Comparison of ENCODE assay signal across 8 cellular contexts in the genomic region with DNA sequence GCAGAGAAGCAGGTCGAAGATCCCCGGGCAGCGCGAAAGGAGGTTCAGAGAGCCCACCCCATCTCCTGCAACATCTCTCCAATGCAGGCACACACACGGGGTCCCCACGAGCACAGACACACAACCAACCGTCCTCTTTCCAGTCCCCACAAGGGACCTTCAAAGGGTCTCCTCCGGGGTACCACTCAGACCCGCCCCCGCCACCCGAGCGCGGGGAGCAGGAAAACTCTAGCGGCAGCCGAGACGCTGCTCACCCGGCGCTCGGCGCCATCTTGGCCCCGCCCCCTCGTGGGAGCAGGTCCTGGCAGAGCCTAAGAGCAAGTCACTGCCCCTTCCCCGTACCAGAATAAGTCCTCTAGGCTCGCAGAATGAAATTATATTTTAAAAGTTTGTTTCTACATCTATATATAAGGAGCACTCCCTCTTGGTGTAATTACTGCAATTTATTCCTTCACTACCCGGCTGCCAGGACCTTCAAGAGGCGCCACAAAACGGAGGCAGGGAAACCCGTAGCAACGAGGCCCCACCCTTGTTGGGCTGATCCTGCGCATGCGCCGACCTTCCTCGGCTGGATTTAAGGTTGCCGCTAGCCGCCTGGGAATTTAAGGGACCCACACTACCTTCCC. TPM values are rescaled to one million over a fixed set of nuclear protein-coding genes. Genes with fewer than 3 reads are reported as not detected.
DNase-seq lines count a peak whose midpoint lies in the region; ATAC-seq and TF ChIP-seq lines count a peak whose summit lies in the region.

CNPY4 (plus strand) TSS at position 560 of the 626 bp plus-strand sequence. CDS start 111 bp downstream, outside the sequence.
TAF6 (minus strand) TSS at position 284 of the 626 bp plus-strand sequence. CDS start 5,149 bp downstream, outside the sequence.

- no peaks in the 10 kb centered on the region for H4K20me1 ChIP-seq in KMS-11 (ENCODE audit: insufficient read depth)

- H3K36me3 ChIP-seq in KMS-11 (ENCODE audit: insufficient read depth) (no peaks in the 10 kb centered on the region), Panc1 (ENCODE audit: control insufficient read depth, insufficient read depth, low read length) (no peaks in the 10 kb centered on the region)

- H3K9me3 Mint-ChIP-seq in activated T-cell treated with anti-CD3 and anti-CD28 coated beads, Interleukin-2, amount 50 U/mL, for 4 hours = no peaks in the 10 kb centered on the region

- peaks cover 9% of the 10 kb centered on the region; the same call in 1 of the 2 replicates for H3K79me2 ChIP-seq in KMS-11 (ENCODE audit: insufficient read depth, low read depth)

- TF ChIP-seq CTCF in KMS-11 (conservative IDR thresholded peaks at IDR 0.05; ENCODE audit: low read depth, low read length) = no peak
- no peak for TF ChIP-seq CTCF in Panc1 (IDR thresholded peaks at IDR 0.05)

- intact Hi-C loops in Panc1 (cut with micrococcal nuclease; ENCODE audit: unreplicated experiment) = no loop called here

- peak within 1 kb of the TSS; percentile 87 for H3K9ac ChIP-seq in KMS-11

- peak; percentile 94 for DNase-seq in DMS53 treated with DMSO at 0.1 percent for 48 hours (lab: John Stamatoyannopoulos, UW; ENCODE audit: unreplicated experiment)
- DNase-seq in Panc1 (ENCODE audit: low read depth, low spot score) = peak; percentile 95
- peak; percentile 93 for DNase-seq in activated T-cell treated with anti-CD3 and anti-CD28 coated beads, Interleukin-2, amount 50 U/mL, for 4 hours
- DNase-seq in myocyte (ENCODE audit: low read depth) = peak; percentile 99
- DNase-seq in stimulated activated CD8-positive, alpha-beta memory T cell treated with anti-CD3 and anti-CD28 coated beads, Interleukin-7, amount 100 ng/mL, for 4 hours (ENCODE audit: low read depth in 2 of 2) = peak; percentile 91 to 92

- H3K36me3 Mint-ChIP-seq in activated T-cell treated with anti-CD3 and anti-CD28 coated beads, Interleukin-2, amount 50 U/mL, for 4 hours (ENCODE audit: insufficient read depth) = peaks cover 7% of the 10 kb centered on the region

- in situ Hi-C loops in Panc1 (cut with HindIII; ENCODE audit: low pct_unique_long_range_greater_than_20kb, low sequenced_read_pairs) = no loop called here

- no peaks in the 10 kb centered on the region for H3K9me3 ChIP-seq in Panc1 (ENCODE audit: control insufficient read depth, insufficient read depth, low read depth, low read length)

- H2AFZ ChIP-seq in KMS-11 (ENCODE audit: low read depth) = peak within 1 kb of the TSS; percentile 90

- CTCF ChIA-PET in Panc1 (lab: Charles Lee) = no interaction called here

- no TSS peak for BruUV-seq in Panc1 (replicated peaks; lab: Mats Ljungman, UMichigan)

- ATAC-seq in GM21717 (IDR thresholded peaks at IDR 0.05; ENCODE audit: unreplicated experiment) = peak; percentile 65
- ATAC-seq in Panc1 = peak; percentile 92
- ATAC-seq in activated T-cell treated with anti-CD3 and anti-CD28 coated beads, Interleukin-2, amount 50 U/mL, for 4 hours = peak; percentile 75 to 77
- peak; percentile 83 for ATAC-seq in esophagus mucosa

- H3K27ac ChIP-seq in KMS-11 (peak within 1 kb of the TSS; percentile 89), Panc1 (ENCODE audit: low read length) (peak within 1 kb of the TSS; percentile 88)

- H3K4me3 ChIP-seq in KMS-11 (IDR thresholded peaks at IDR 0.05; ENCODE audit: insufficient read depth, low read depth, low read length) (peak within 1 kb of the TSS; percentile 60), Panc1 (ENCODE audit: low read depth in 2 of 2, low read length in 2 of 2) (peak within 1 kb of the TSS; percentile 69 to 99)

- H3K27me3 ChIP-seq in KMS-11 (ENCODE audit: insufficient read depth, low read depth) (no peaks in the 10 kb centered on the region), Panc1 (ENCODE audit: control insufficient read depth, insufficient read depth, low read length) (no peaks in the 10 kb centered on the region)

- POLR2A ChIA-PET in Panc1 (lab: Charles Lee) = no interaction called here

- H3K27me3 Mint-ChIP-seq in activated T-cell treated with anti-CD3 and anti-CD28 coated beads, Interleukin-2, amount 50 U/mL, for 4 hours (ENCODE audit: low read depth) = no peaks in the 10 kb centered on the region

- H3K4me3 Mint-ChIP-seq in activated T-cell treated with anti-CD3 and anti-CD28 coated beads, Interleukin-2, amount 50 U/mL, for 4 hours = peak within 1 kb of the TSS; percentile 96

- peaks cover 21% of the 10 kb centered on the region for H3K4me1 Mint-ChIP-seq in activated T-cell treated with anti-CD3 and anti-CD28 coated beads, Interleukin-2, amount 50 U/mL, for 4 hours (ENCODE audit: low read depth)

- peaks cover 17% of the 10 kb centered on the region for H3K4me1 ChIP-seq in KMS-11 (ENCODE audit: low read depth, poor library complexity, severe bottlenecking)
- peaks cover 11% of the 10 kb centered on the region for H3K4me1 ChIP-seq in Panc1 (ENCODE audit: control insufficient read depth, insufficient read depth, low read length)

- peak within 1 kb of the TSS; percentile 80 for H3K4me2 ChIP-seq in KMS-11

RNA-seq across cellular contexts. Expression of gene CNPY4, which starts in this region (rescaled TPM):
- total RNA-seq in Panc1 (2021; ENCODE audit: unreplicated experiment) = 12.6 TPM
- 13.0 TPM for polyA plus RNA-seq in Panc1 (2012; ENCODE audit: insufficient read length)
- total RNA-seq in activated T-cell treated with anti-CD3 and anti-CD28 coated beads, Interleukin-2, amount 50 U/mL, for 4 hours = 1 to 10 TPM; 6.6 to 8.6 (median 7.6) TPM
- total RNA-seq in esophagus mucosa = 3.4 TPM
- 14.0 and 19.7 TPM in 2 replicates for total RNA-seq in myocyte
- polyA plus RNA-seq in myocyte (2012) = 55.9 TPM

RNA-seq across cellular contexts. Expression of gene TAF6, which starts in this region (rescaled TPM):
- total RNA-seq in Panc1 (2021; ENCODE audit: unreplicated experiment) (92.3 TPM), esophagus mucosa (23.3 TPM), myocyte (58.8 and 76.8 TPM in 2 replicates)
- 100 TPM for polyA plus RNA-seq in Panc1 (2012; ENCODE audit: insufficient read length)
- 10 to 100 TPM; 67.3 to 74.2 (median 72.9) TPM for total RNA-seq in activated T-cell treated with anti-CD3 and anti-CD28 coated beads, Interleukin-2, amount 50 U/mL, for 4 hours
- polyA plus RNA-seq in myocyte (2012) = 81.5 TPM

Comparison
In these comparisons a context has a peak if more than half of its experiments do, and no peak if none do; other contexts are left out.
1. Peak in every context shown above with its lines: DNase-seq, ATAC-seq, H3K4me3 ChIP-seq and H3K27ac ChIP-seq.